Comparison of ENCODE assay signal across 37 cellular contexts in genomic region chr16:1915732-1916653, GRCh38. TPM values are rescaled to one million over a fixed set of nuclear protein-coding genes. Genes with fewer than 3 reads are reported as not detected.
"Had no signal": no experiment of that assay in that cellular context is flagged by ENCODE, and none has a peak within 500 bp of the region (broad histone marks: within the 10 kb centered on the region; RNA-seq: fewer than 3 reads in every experiment).

No MANE protein-coding gene starts in this region.

- H3K27ac Mint-ChIP-seq: activated CD4-positive, alpha-beta memory T cell treated with anti-CD3 and anti-CD28 coated beads, Interleukin-2, amount 10 ng/mL, durations not matched to agents 7 days and 5 days; activated CD8-positive, alpha-beta memory T cell treated with anti-CD3 and anti-CD28 coated beads, Interleukin-2, amount 10 ng/mL, durations not matched to agents 7 days and 5 days; activated naive CD4-positive, alpha-beta T cell treated with anti-CD3 and anti-CD28 coated beads, Interleukin-2, amount 10 ng/mL, durations not matched to agents 7 days and 5 days; activated naive CD8-positive, alpha-beta T cell; activated naive CD8-positive, alpha-beta T cell treated with anti-CD3 and anti-CD28 coated beads, Interleukin-2, amount 50 U/mL, for 24 hours; brain had no signal

- H3K4me1 Mint-ChIP-seq: activated CD4-positive, alpha-beta memory T cell treated with anti-CD3 and anti-CD28 coated beads, Interleukin-2, amount 10 ng/mL, durations not matched to agents 7 days and 5 days; activated CD8-positive, alpha-beta memory T cell treated with anti-CD3 and anti-CD28 coated beads, Interleukin-2, amount 10 ng/mL, durations not matched to agents 7 days and 5 days; activated naive CD4-positive, alpha-beta T cell treated with anti-CD3 and anti-CD28 coated beads, Interleukin-2, amount 10 ng/mL, durations not matched to agents 7 days and 5 days; activated naive CD8-positive, alpha-beta T cell treated with anti-CD3 and anti-CD28 coated beads, Interleukin-2, amount 50 U/mL, for 24 hours had no signal

- H3K4me2 ChIP-seq: KMS-11 had no signal

- H3K4me3 Mint-ChIP-seq: activated CD4-positive, alpha-beta memory T cell treated with anti-CD3 and anti-CD28 coated beads, Interleukin-2, amount 10 ng/mL, durations not matched to agents 7 days and 5 days; activated CD8-positive, alpha-beta memory T cell treated with anti-CD3 and anti-CD28 coated beads, Interleukin-2, amount 10 ng/mL, durations not matched to agents 7 days and 5 days; activated naive CD4-positive, alpha-beta T cell treated with anti-CD3 and anti-CD28 coated beads, Interleukin-2, amount 10 ng/mL, durations not matched to agents 7 days and 5 days; activated naive CD8-positive, alpha-beta T cell; activated naive CD8-positive, alpha-beta T cell treated with anti-CD3 and anti-CD28 coated beads, Interleukin-2, amount 50 U/mL, for 24 hours had no signal

- H3K27ac ChIP-seq: KMS-11, Peyer's patch, WERI-Rb-1 had no signal

- H3K9me3 ChIP-seq: Peyer's patch had no signal

- H3K4me3 ChIP-seq: Peyer's patch had no signal

- H3K9ac ChIP-seq: KMS-11 had no signal

- H3K36me3 Mint-ChIP-seq: activated CD8-positive, alpha-beta memory T cell treated with anti-CD3 and anti-CD28 coated beads, Interleukin-2, amount 10 ng/mL, durations not matched to agents 7 days and 5 days; activated naive CD4-positive, alpha-beta T cell treated with anti-CD3 and anti-CD28 coated beads, Interleukin-2, amount 10 ng/mL, durations not matched to agents 7 days and 5 days; activated naive CD8-positive, alpha-beta T cell; brain had no signal

- DNase-seq: activated CD4-positive, alpha-beta memory T cell treated with anti-CD3 and anti-CD28 coated beads, Interleukin-2, amount 10 ng/mL, durations not matched to agents 7 days and 5 days; activated CD4-positive, alpha-beta T cell treated with anti-CD3 and anti-CD28 coated beads for 1 hour; activated CD4-positive, alpha-beta T cell treated with anti-CD3 and anti-CD28 coated beads for 48 hours; activated CD4-positive, CD25-positive, alpha-beta regulatory T cell; activated CD8-positive, alpha-beta memory T cell treated with anti-CD3 and anti-CD28 coated beads for 24 hours; activated CD8-positive, alpha-beta memory T cell treated with anti-CD3 and anti-CD28 coated beads, Interleukin-2, amount 10 ng/mL, durations not matched to agents 7 days and 5 days; activated CD8-positive, alpha-beta memory T cell treated with anti-CD3 and anti-CD28 coated beads, Interleukin-2, amount 50 U/mL, for 48 hours; activated effector memory CD4-positive, alpha-beta T cell treated with Interleukin-2 at 50 U/mL for 16 hours; activated naive CD4-positive, alpha-beta T cell treated with anti-CD3 and anti-CD28 coated beads, Interleukin-2, amount 10 ng/mL, durations not matched to agents 7 days and 5 days; activated naive CD8-positive, alpha-beta T cell treated with anti-CD3 and anti-CD28 coated beads, Interleukin-2, amount 50 U/mL, for 24 hours; activated T-cell treated with anti-CD3 and anti-CD28 coated beads, Interleukin-2, amount 50 U/mL, for 48 hours; anterior cingulate cortex; central memory CD4-positive, alpha-beta T cell; MM.1S; NCI-H1092 treated with DMSO at 0.1 percent for 48 hours; NCI-H1436; NCI-H1694; NCI-H1930; NCI-H2081 treated with DMSO at 0.1 percent for 48 hours; NCI-H524 treated with DMSO at 0.1 percent for 48 hours; PC-3; Peyer's patch; RPMI8226; SIG-M5; SW 1271; T-helper 1 cell; T1000; WERI-Rb-1 had no signal

- H3K9me3 Mint-ChIP-seq: activated CD4-positive, alpha-beta memory T cell treated with anti-CD3 and anti-CD28 coated beads, Interleukin-2, amount 10 ng/mL, durations not matched to agents 7 days and 5 days; activated naive CD4-positive, alpha-beta T cell treated with anti-CD3 and anti-CD28 coated beads, Interleukin-2, amount 10 ng/mL, durations not matched to agents 7 days and 5 days; activated naive CD8-positive, alpha-beta T cell treated with anti-CD3 and anti-CD28 coated beads, Interleukin-2, amount 50 U/mL, for 24 hours had no signal

- ATAC-seq: activated CD8-positive, alpha-beta memory T cell treated with anti-CD3 and anti-CD28 coated beads, Interleukin-2, amount 10 ng/mL, durations not matched to agents 7 days and 5 days; activated naive CD8-positive, alpha-beta T cell treated with anti-CD3 and anti-CD28 coated beads, Interleukin-2, amount 50 U/mL, for 24 hours; PC-3; SK-N-SH treated with all-trans-retinoic acid at 6 μM for 48 hours had no signal

- H3K36me3 ChIP-seq: Peyer's patch, WERI-Rb-1 had no signal

- FAIRE-seq: bronchial epithelial cell had no signal

RNA-seq across cellular contexts. Expression of gene HS3ST6, which starts 2.2 kb away (rescaled TPM):
- total RNA-seq: activated CD4-positive, alpha-beta memory T cell treated with anti-CD3 and anti-CD28 coated beads, Interleukin-2, amount 10 ng/mL, durations not matched to agents 7 days and 5 days; activated CD8-positive, alpha-beta memory T cell treated with anti-CD3 and anti-CD28 coated beads, Interleukin-2, amount 10 ng/mL, durations not matched to agents 7 days and 5 days; bronchial epithelial cell; LHCN-M2; PC-3; Peyer's patch; SK-MEL-5; T-helper 2 cell treated with Interferon-gamma antibody and Interleukin-4, amounts not matched to agents 100 ng/mL and 5 ng/mL, for 36 hours had no signal

RNA-seq across cellular contexts. Expression of gene RPL3L, which starts 38.5 kb away (rescaled TPM):
- total RNA-seq: activated CD4-positive, alpha-beta memory T cell treated with anti-CD3 and anti-CD28 coated beads, Interleukin-2, amount 10 ng/mL, durations not matched to agents 7 days and 5 days; LHCN-M2; NCI-H460; Peyer's patch; SK-MEL-5; T-helper 2 cell treated with Interferon-gamma antibody and Interleukin-4, amounts not matched to agents 100 ng/mL and 5 ng/mL, for 36 hours had no signal

RNA-seq across cellular contexts. Expression of gene MEIOB, which starts 44.0 kb away (rescaled TPM):
- total RNA-seq: activated CD8-positive, alpha-beta memory T cell treated with anti-CD3 and anti-CD28 coated beads, Interleukin-2, amount 10 ng/mL, durations not matched to agents 7 days and 5 days; LHCN-M2; PC-3; Peyer's patch; T-helper 2 cell treated with Interferon-gamma antibody and Interleukin-4, amounts not matched to agents 100 ng/mL and 5 ng/mL, for 36 hours had no signal
